Comparison of ENCODE assay signal across 1 cellular context in genomic region chr19:45952691-45953505, GRCh38.
TF ChIP-seq lines count a peak whose summit lies in the region.

No MANE protein-coding gene starts in this region.

TF ChIP-seq in HepG2, 621 proteins besides CTCF, POLR2A, EP300 and RAD21 (continued from another document and continues in another):
- TF ChIP-seq, protein P1, sequence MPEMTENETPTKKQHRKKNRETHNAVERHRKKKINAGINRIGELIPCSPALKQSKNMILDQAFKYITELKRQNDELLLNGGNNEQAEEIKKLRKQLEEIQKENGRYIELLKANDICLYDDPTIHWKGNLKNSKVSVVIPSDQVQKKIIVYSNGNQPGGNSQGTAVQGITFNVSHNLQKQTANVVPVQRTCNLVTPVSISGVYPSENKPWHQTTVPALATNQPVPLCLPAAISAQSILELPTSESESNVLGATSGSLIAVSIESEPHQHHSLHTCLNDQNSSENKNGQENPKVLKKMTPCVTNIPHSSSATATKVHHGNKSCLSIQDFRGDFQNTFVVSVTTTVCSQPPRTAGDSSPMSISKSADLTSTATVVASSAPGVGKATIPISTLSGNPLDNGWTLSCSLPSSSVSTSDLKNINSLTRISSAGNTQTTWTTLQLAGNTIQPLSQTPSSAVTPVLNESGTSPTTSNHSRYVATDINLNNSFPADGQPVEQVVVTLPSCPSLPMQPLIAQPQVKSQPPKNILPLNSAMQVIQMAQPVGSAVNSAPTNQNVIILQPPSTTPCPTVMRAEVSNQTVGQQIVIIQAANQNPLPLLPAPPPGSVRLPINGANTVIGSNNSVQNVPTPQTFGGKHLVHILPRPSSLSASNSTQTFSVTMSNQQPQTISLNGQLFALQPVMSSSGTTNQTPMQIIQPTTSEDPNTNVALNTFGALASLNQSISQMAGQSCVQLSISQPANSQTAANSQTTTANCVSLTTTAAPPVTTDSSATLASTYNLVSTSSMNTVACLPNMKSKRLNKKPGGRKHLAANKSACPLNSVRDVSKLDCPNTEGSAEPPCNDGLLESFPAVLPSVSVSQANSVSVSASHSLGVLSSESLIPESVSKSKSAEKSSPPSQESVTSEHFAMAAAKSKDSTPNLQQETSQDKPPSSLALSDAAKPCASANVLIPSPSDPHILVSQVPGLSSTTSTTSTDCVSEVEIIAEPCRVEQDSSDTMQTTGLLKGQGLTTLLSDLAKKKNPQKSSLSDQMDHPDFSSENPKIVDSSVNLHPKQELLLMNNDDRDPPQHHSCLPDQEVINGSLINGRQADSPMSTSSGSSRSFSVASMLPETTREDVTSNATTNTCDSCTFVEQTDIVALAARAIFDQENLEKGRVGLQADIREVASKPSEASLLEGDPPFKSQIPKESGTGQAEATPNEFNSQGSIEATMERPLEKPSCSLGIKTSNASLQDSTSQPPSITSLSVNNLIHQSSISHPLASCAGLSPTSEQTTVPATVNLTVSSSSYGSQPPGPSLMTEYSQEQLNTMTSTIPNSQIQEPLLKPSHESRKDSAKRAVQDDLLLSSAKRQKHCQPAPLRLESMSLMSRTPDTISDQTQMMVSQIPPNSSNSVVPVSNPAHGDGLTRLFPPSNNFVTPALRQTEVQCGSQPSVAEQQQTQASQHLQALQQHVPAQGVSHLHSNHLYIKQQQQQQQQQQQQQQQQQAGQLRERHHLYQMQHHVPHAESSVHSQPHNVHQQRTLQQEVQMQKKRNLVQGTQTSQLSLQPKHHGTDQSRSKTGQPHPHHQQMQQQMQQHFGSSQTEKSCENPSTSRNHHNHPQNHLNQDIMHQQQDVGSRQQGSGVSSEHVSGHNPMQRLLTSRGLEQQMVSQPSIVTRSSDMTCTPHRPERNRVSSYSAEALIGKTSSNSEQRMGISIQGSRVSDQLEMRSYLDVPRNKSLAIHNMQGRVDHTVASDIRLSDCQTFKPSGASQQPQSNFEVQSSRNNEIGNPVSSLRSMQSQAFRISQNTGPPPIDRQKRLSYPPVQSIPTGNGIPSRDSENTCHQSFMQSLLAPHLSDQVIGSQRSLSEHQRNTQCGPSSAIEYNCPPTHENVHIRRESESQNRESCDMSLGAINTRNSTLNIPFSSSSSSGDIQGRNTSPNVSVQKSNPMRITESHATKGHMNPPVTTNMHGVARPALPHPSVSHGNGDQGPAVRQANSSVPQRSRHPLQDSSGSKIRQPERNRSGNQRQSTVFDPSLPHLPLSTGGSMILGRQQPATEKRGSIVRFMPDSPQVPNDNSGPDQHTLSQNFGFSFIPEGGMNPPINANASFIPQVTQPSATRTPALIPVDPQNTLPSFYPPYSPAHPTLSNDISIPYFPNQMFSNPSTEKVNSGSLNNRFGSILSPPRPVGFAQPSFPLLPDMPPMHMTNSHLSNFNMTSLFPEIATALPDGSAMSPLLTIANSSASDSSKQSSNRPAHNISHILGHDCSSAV (CRISPR knock-in tag; IDR thresholded peaks at IDR 0.05; ENCODE audit: borderline replicate concordance): no peak
- TF ChIP-seq NCOA5 (CRISPR knock-in tag; IDR thresholded peaks at IDR 0.05) (no peak), ZBTB46 (CRISPR knock-in tag; IDR thresholded peaks at IDR 0.05; ENCODE audit: borderline replicate concordance) (no peak), ELF4 (CRISPR knock-in tag; IDR thresholded peaks at IDR 0.05; ENCODE audit: borderline replicate concordance) (no peak), ZNF383 (CRISPR knock-in tag; IDR thresholded peaks at IDR 0.05; ENCODE audit: borderline replicate concordance) (no peak), PCBP1 (IDR thresholded peaks at IDR 0.05; ENCODE audit: borderline replicate concordance, low read depth, low read length) (no peak), TCF7 (IDR thresholded peaks at IDR 0.05; ENCODE audit: low read depth) (no peak), ZNF552 (CRISPR knock-in tag; IDR thresholded peaks at IDR 0.05; ENCODE audit: borderline replicate concordance) (no peak), POLR2AphosphoS2 (IDR thresholded peaks at IDR 0.05; ENCODE audit: low read depth, low read length) (no peak), ZNF569 (CRISPR knock-in tag; IDR thresholded peaks at IDR 0.05; ENCODE audit: borderline replicate concordance) (no peak), GMEB1 (CRISPR knock-in tag; IDR thresholded peaks at IDR 0.05; ENCODE audit: borderline replicate concordance) (no peak), ZXDC (CRISPR knock-in tag; IDR thresholded peaks at IDR 0.05) (peak; percentile 34; the same call in 1 of the 2 replicates), BCL3 (CRISPR knock-in tag; IDR thresholded peaks at IDR 0.05) (no peak), REL (CRISPR knock-in tag; conservative IDR thresholded peaks at IDR 0.05) (no peak), ZNF232 (CRISPR knock-in tag; IDR thresholded peaks at IDR 0.05; ENCODE audit: borderline replicate concordance) (peak; percentile 92), ZNF713 (CRISPR knock-in tag; IDR thresholded peaks at IDR 0.05) (no peak), IKZF5 (CRISPR knock-in tag; IDR thresholded peaks at IDR 0.05) (peak; percentile 75; the same call in 1 of the 2 replicates), PAF1 (CRISPR knock-in tag; IDR thresholded peaks at IDR 0.05) (no peak), TOPORS (CRISPR knock-in tag; IDR thresholded peaks at IDR 0.05) (no peak), ZNF878 (CRISPR knock-in tag; IDR thresholded peaks at IDR 0.05) (0 out of 2 replicates have a peak, but pooled peaks have one; percentile 27), ZMYM3 (CRISPR knock-in tag; IDR thresholded peaks at IDR 0.05) (no peak), ZNF576 (CRISPR knock-in tag; IDR thresholded peaks at IDR 0.05) (no peak), ZNF598 (CRISPR knock-in tag; IDR thresholded peaks at IDR 0.05; ENCODE audit: borderline replicate concordance) (no peak), CAMTA2 (CRISPR knock-in tag; IDR thresholded peaks at IDR 0.05; ENCODE audit: borderline replicate concordance) (no peak), ZNF790 (CRISPR knock-in tag; IDR thresholded peaks at IDR 0.05; ENCODE audit: borderline replicate concordance) (peak; percentile 46; the same call in 1 of the 2 replicates), SRY (CRISPR knock-in tag; IDR thresholded peaks at IDR 0.05) (0 out of 2 replicates have a peak, but pooled peaks have one; percentile 49), TIGD3 (CRISPR knock-in tag; IDR thresholded peaks at IDR 0.05; ENCODE audit: borderline replicate concordance) (no peak), NR2C2 (CRISPR knock-in tag; IDR thresholded peaks at IDR 0.05; ENCODE audit: borderline replicate concordance) (no peak), ZNF781 (CRISPR knock-in tag; IDR thresholded peaks at IDR 0.05; ENCODE audit: borderline replicate concordance, not compliant biosample characterization) (peak; percentile 36), SETDB1 (CRISPR knock-in tag; IDR thresholded peaks at IDR 0.05; ENCODE audit: borderline replicate concordance) (no peak)
- TF ChIP-seq, protein P2, sequence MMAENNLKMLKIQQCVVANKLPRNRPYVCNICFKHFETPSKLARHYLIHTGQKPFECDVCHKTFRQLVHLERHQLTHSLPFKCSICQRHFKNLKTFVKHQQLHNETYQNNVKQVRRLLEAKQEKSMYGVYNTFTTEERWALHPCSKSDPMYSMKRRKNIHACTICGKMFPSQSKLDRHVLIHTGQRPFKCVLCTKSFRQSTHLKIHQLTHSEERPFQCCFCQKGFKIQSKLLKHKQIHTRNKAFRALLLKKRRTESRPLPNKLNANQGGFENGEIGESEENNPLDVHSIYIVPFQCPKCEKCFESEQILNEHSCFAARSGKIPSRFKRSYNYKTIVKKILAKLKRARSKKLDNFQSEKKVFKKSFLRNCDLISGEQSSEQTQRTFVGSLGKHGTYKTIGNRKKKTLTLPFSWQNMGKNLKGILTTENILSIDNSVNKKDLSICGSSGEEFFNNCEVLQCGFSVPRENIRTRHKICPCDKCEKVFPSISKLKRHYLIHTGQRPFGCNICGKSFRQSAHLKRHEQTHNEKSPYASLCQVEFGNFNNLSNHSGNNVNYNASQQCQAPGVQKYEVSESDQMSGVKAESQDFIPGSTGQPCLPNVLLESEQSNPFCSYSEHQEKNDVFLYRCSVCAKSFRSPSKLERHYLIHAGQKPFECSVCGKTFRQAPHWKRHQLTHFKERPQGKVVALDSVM (CRISPR knock-in tag; IDR thresholded peaks at IDR 0.05): no peak
- TF ChIP-seq, protein P3, sequence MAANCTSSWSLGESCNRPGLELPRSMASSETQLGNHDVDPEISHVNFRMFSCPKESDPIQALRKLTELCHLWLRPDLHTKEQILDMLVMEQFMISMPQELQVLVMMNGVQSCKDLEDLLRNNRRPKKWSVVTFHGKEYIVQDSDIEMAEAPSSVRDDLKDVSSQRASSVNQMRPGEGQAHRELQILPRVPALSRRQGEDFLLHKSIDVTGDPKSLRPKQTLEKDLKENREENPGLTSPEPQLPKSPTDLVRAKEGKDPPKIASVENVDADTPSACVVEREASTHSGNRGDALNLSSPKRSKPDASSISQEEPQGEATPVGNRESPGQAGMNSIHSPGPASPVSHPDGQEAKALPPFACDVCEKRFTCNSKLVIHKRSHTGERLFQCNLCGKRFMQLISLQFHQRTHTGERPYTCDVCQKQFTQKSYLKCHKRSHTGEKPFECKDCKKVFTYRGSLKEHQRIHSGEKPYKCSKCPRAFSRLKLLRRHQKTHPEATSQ (CRISPR knock-in tag; IDR thresholded peaks at IDR 0.05; ENCODE audit: borderline replicate concordance): peak; percentile 53; the same call in 1 of the 2 replicates
